In the genomic region with DNA sequence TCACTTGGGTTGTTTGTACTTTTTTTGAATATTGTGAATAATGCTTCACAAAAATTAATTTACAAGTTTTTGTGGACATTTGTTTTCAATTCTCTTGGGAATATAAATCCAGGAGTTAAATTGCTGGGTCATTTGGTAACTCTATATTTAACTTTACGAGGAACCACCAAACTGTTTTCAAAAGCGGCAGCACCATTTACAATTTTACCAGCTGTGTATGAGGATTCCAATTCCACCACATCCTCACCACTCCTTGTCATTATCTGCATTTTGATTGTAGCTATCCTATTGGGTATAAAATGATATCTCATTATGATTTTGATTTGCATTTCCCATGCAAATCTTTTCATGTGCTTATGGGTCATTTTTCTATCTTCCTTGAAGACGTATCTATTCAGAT, we compare ENCODE assay signal across 28 cellular contexts.
"Had no signal": no experiment of that assay in that cellular context is flagged by ENCODE, and none has a peak within 500 bp of the region (broad histone marks: within the 10 kb centered on the region; RNA-seq: fewer than 3 reads in every experiment).

No MANE protein-coding gene starts in this region.

- H3K4me1 ChIP-seq: neural progenitor cell, parathyroid adenoma, right lobe of liver, sigmoid colon, testis, uterus had no signal

- H3K27ac ChIP-seq: neural progenitor cell, ovary, parathyroid adenoma, psoas muscle, right lobe of liver, sigmoid colon, skin epidermis, spleen, suprapubic skin, testis, tibial artery, transverse colon, upper lobe of right lung, uterus had no signal

- H3K9ac ChIP-seq: neural progenitor cell, parathyroid adenoma had no signal

- H2AFZ ChIP-seq: neural progenitor cell, parathyroid adenoma had no signal

- H3K9me3 ChIP-seq: ovary, psoas muscle, right lobe of liver, sigmoid colon, suprapubic skin, testis, tibial artery, transverse colon, upper lobe of right lung, uterus had no signal

- H3K79me2 ChIP-seq: parathyroid adenoma had no signal

- H3K4me3 ChIP-seq: neural progenitor cell, ovary, psoas muscle, right lobe of liver, sigmoid colon, skin epidermis, smooth muscle cell, spleen, suprapubic skin, tibial artery, transverse colon, upper lobe of right lung, uterus had no signal

- H3K36me3 ChIP-seq: neural progenitor cell, ovary, right lobe of liver, sigmoid colon, suprapubic skin, transverse colon, upper lobe of right lung, uterus had no signal

- DNase-seq: natural killer cell; occipital lobe; ovary; posterior cingulate gyrus; psoas muscle; right cardiac atrium; right lobe of liver; sigmoid colon; spleen; stimulated activated CD4-positive, alpha-beta T cell treated with anti-CD3 and anti-CD28 coated beads, Interleukin-12 subunit alpha, Interleukin-12 subunit beta, amount 100 ng/mL, for 4 hours; stimulated activated CD4-positive, alpha-beta T cell treated with anti-CD3 and anti-CD28 coated beads, Interleukin-1b, Interleukin-23, amount 100 ng/mL, for 48 hours; stimulated activated CD4-positive, alpha-beta T cell treated with anti-CD3 and anti-CD28 coated beads, Interleukin-4, amount 100 ng/mL, for 1 hour; stimulated activated CD4-positive, alpha-beta T cell treated with anti-CD3 and anti-CD28 coated beads, Interleukin-4, amount 100 ng/mL, for 4 hours; stimulated activated CD8-positive, alpha-beta memory T cell treated with anti-CD3 and anti-CD28 coated beads, Interleukin-4, amount 100 ng/mL, for 48 hours; stimulated activated naive CD4-positive, alpha-beta T cell; stimulated activated naive CD8-positive, alpha-beta T cell treated with anti-CD3 and anti-CD28 coated beads, Interleukin-15, amount 100 ng/mL, for 72 hours; stimulated activated naive CD8-positive, alpha-beta T cell treated with anti-CD3 and anti-CD28 coated beads, Interleukin-15, Interleukin-2, amounts not matched to agents 100 U/mL and 50 U/mL, for 24 hours; substantia nigra; testis; tibial artery; transverse colon; upper lobe of right lung; uterus had no signal

- H3K4me2 ChIP-seq: neural progenitor cell, smooth muscle cell had no signal

- H3K27me3 ChIP-seq: neural progenitor cell, ovary, right lobe of liver, sigmoid colon, spleen, suprapubic skin, testis, tibial artery, transverse colon, upper lobe of right lung, uterus had no signal
